ENCODE assay signal across 8 cellular contexts in genomic region chr12:103434165-103435105, GRCh38.
A peak's percentile ranks its signal among the peaks of the same experiment; 100 is the strongest.
DNase-seq lines count a peak whose midpoint lies in the region; ATAC-seq lines count a peak whose summit lies in the region.
"Not testable (repeated sequence)": the region's sequence is repeated elsewhere in the genome, so short reads cannot be mapped to it uniquely, and the experiment has no call there.

No MANE protein-coding gene starts in this region.

- H3K36me3 Mint-ChIP-seq in CD4-positive, alpha-beta memory T cell = peaks cover 6 to 26% of the 10 kb centered on the region in 2 donors
- peaks cover 12% of the 10 kb centered on the region for H3K36me3 Mint-ChIP-seq in activated CD4-positive, alpha-beta T cell treated with anti-CD3 and anti-CD28 coated beads, Interleukin-2, amount 10 ng/mL, durations not matched to agents 24 days and 14 days (ENCODE audit: low read depth)
- not testable (repeated sequence) for H3K36me3 Mint-ChIP-seq in activated naive CD4-positive, alpha-beta T cell treated with anti-CD3 and anti-CD28 coated beads, Interleukin-2, amount 10 ng/mL, durations not matched to agents 7 days and 5 days
- H3K36me3 Mint-ChIP-seq in naive B cell = peaks cover 7 to 20% of the 10 kb centered on the region in 2 donors
- H3K36me3 Mint-ChIP-seq in stimulated activated naive CD8-positive, alpha-beta T cell treated with anti-CD3 and anti-CD28 coated beads, Interleukin-15, Interleukin-2, amounts not matched to agents 100 ng/mL and 50 ng/mL, for 24 hours (ENCODE audit: low read depth) = peaks cover 23% of the 10 kb centered on the region

- H3K36me3 ChIP-seq in CD4-positive, alpha-beta memory T cell (ENCODE audit: insufficient read depth, low read length); HUES6 (ENCODE audit: control insufficient read depth, insufficient read depth, low read length); NT2/D1 (ENCODE audit: insufficient read depth, insufficient read length, low read length): not testable (repeated sequence)

- peak overlapping the region in 6 of 7 donors; percentile 36 to 86 (median 70) for H3K27ac Mint-ChIP-seq in CD4-positive, alpha-beta memory T cell
- peak overlapping the region; percentile 62 for H3K27ac Mint-ChIP-seq in activated CD4-positive, alpha-beta T cell treated with anti-CD3 and anti-CD28 coated beads, Interleukin-2, amount 10 ng/mL, durations not matched to agents 24 days and 14 days
- H3K27ac Mint-ChIP-seq in activated naive CD4-positive, alpha-beta T cell treated with anti-CD3 and anti-CD28 coated beads, Interleukin-2, amount 10 ng/mL, durations not matched to agents 7 days and 5 days = peak overlapping the region; percentile 65
- H3K27ac Mint-ChIP-seq in naive B cell = peak overlapping the region in 5 of 6 donors; percentile 56 to 80 (median 65)
- peak overlapping the region; percentile 49 for H3K27ac Mint-ChIP-seq in stimulated activated naive CD8-positive, alpha-beta T cell treated with anti-CD3 and anti-CD28 coated beads, Interleukin-15, Interleukin-2, amounts not matched to agents 100 ng/mL and 50 ng/mL, for 24 hours

- peaks cover 2 to 29% (median 20%) of the 10 kb centered on the region in 8 donors for H3K9me3 Mint-ChIP-seq in CD4-positive, alpha-beta memory T cell
- peaks cover 13% of the 10 kb centered on the region for H3K9me3 Mint-ChIP-seq in activated CD4-positive, alpha-beta T cell treated with anti-CD3 and anti-CD28 coated beads, Interleukin-2, amount 10 ng/mL, durations not matched to agents 24 days and 14 days
- H3K9me3 Mint-ChIP-seq in activated naive CD4-positive, alpha-beta T cell treated with anti-CD3 and anti-CD28 coated beads, Interleukin-2, amount 10 ng/mL, durations not matched to agents 7 days and 5 days; stimulated activated naive CD8-positive, alpha-beta T cell treated with anti-CD3 and anti-CD28 coated beads, Interleukin-15, Interleukin-2, amounts not matched to agents 100 ng/mL and 50 ng/mL, for 24 hours: not testable (repeated sequence)
- H3K9me3 Mint-ChIP-seq in naive B cell = peaks cover 0 to 27% (median 7%) of the 10 kb centered on the region in 7 donors

- peak; percentile 48 for ATAC-seq in esophagus mucosa
- ATAC-seq in naive B cell (ENCODE audit: low read depth in 2 of 2) = not testable (repeated sequence)

- H3K27me3 ChIP-seq in CD4-positive, alpha-beta memory T cell (ENCODE audit: insufficient read depth, low read length); HUES6 (ENCODE audit: control insufficient read depth, insufficient read depth, low read length); NT2/D1 (ENCODE audit: insufficient read depth, insufficient read length): not testable (repeated sequence)

- peak overlapping the region; percentile 8 to 66 (median 57) for H3K4me3 Mint-ChIP-seq in CD4-positive, alpha-beta memory T cell
- peak overlapping the region; percentile 65 for H3K4me3 Mint-ChIP-seq in activated CD4-positive, alpha-beta T cell treated with anti-CD3 and anti-CD28 coated beads, Interleukin-2, amount 10 ng/mL, durations not matched to agents 24 days and 14 days
- not testable (repeated sequence) for H3K4me3 Mint-ChIP-seq in activated naive CD4-positive, alpha-beta T cell treated with anti-CD3 and anti-CD28 coated beads, Interleukin-2, amount 10 ng/mL, durations not matched to agents 7 days and 5 days
- peak overlapping the region in 5 of 8 donors; percentile 25 to 58 (median 47) for H3K4me3 Mint-ChIP-seq in naive B cell
- H3K4me3 Mint-ChIP-seq in stimulated activated naive CD8-positive, alpha-beta T cell treated with anti-CD3 and anti-CD28 coated beads, Interleukin-15, Interleukin-2, amounts not matched to agents 100 ng/mL and 50 ng/mL, for 24 hours = peak overlapping the region; percentile 70

- H3K4me3 ChIP-seq in CD4-positive, alpha-beta memory T cell (ENCODE audit: low read length in 2 of 2) = not testable (repeated sequence)
- peak overlapping the region; percentile 55 for H3K4me3 ChIP-seq in HUES6 (ENCODE audit: low read depth, low read length)
- peak overlapping the region; percentile 57 for H3K4me3 ChIP-seq in NT2/D1 (ENCODE audit: insufficient read length, low read depth)

- H3K9ac ChIP-seq in HUES6 (ENCODE audit: low read length) (peak overlapping the region; percentile 66), NT2/D1 (ENCODE audit: insufficient read length, low read depth) (peak overlapping the region; percentile 56)

- peak in 4 of 5 donors; percentile 29 to 57 (median 40) for DNase-seq in CD4-positive, alpha-beta memory T cell
- DNase-seq in NT2/D1 (ENCODE audit: low read depth, low spot score) = peak; percentile 27
- peak; percentile 76 for DNase-seq in activated CD4-positive, alpha-beta T cell treated with anti-CD3 and anti-CD28 coated beads, Interleukin-2, amount 10 ng/mL, durations not matched to agents 24 days and 14 days
- peak; percentile 49 for DNase-seq in activated naive CD4-positive, alpha-beta T cell treated with anti-CD3 and anti-CD28 coated beads, Interleukin-2, amount 10 ng/mL, durations not matched to agents 7 days and 5 days
- DNase-seq in naive B cell = not testable (repeated sequence)

- not testable (repeated sequence) for H3K27ac ChIP-seq in CD4-positive, alpha-beta memory T cell (ENCODE audit: low read depth, low read length)
- peak overlapping the region; percentile 69 for H3K27ac ChIP-seq in HUES6 (ENCODE audit: low read depth, low read length)

- not testable (repeated sequence) for H3K9me3 ChIP-seq in CD4-positive, alpha-beta memory T cell (ENCODE audit: control insufficient read depth in 1 of 2, low read length in 2 of 2); HUES6 (ENCODE audit: control insufficient read depth, insufficient read depth, low read depth, low read length)
- H3K9me3 ChIP-seq in NT2/D1 (ENCODE audit: insufficient read depth, low read length) = peaks cover 14% of the 10 kb centered on the region

- peaks cover 6 to 18% (median 11%) of the 10 kb centered on the region in 4 donors for H3K4me1 Mint-ChIP-seq in CD4-positive, alpha-beta memory T cell
- not testable (repeated sequence) for H3K4me1 Mint-ChIP-seq in activated CD4-positive, alpha-beta T cell treated with anti-CD3 and anti-CD28 coated beads, Interleukin-2, amount 10 ng/mL, durations not matched to agents 24 days and 14 days
- H3K4me1 Mint-ChIP-seq in activated naive CD4-positive, alpha-beta T cell treated with anti-CD3 and anti-CD28 coated beads, Interleukin-2, amount 10 ng/mL, durations not matched to agents 7 days and 5 days = peaks cover 13% of the 10 kb centered on the region
- peaks cover 29 to 47% (median 36%) of the 10 kb centered on the region in 3 donors for H3K4me1 Mint-ChIP-seq in naive B cell
- H3K4me1 Mint-ChIP-seq in stimulated activated naive CD8-positive, alpha-beta T cell treated with anti-CD3 and anti-CD28 coated beads, Interleukin-15, Interleukin-2, amounts not matched to agents 100 ng/mL and 50 ng/mL, for 24 hours (ENCODE audit: low read depth) = peaks cover 18% of the 10 kb centered on the region

- H3K27me3 Mint-ChIP-seq in CD4-positive, alpha-beta memory T cell; activated CD4-positive, alpha-beta T cell treated with anti-CD3 and anti-CD28 coated beads, Interleukin-2, amount 10 ng/mL, durations not matched to agents 24 days and 14 days; activated naive CD4-positive, alpha-beta T cell treated with anti-CD3 and anti-CD28 coated beads, Interleukin-2, amount 10 ng/mL, durations not matched to agents 7 days and 5 days; naive B cell; stimulated activated naive CD8-positive, alpha-beta T cell treated with anti-CD3 and anti-CD28 coated beads, Interleukin-15, Interleukin-2, amounts not matched to agents 100 ng/mL and 50 ng/mL, for 24 hours: not testable (repeated sequence)

- POLR2A ChIA-PET in CD4-positive, alpha-beta memory T cell (lab: Charles Lee; ENCODE audit: partially characterized antibody) = interaction anchor here (1.0 kb wide), 1 partner anchor 60 kb away, joined by 3 read pairs; no protein-coding TSS in a partner anchor

- CTCF ChIA-PET in CD4-positive, alpha-beta memory T cell (lab: Charles Lee; ENCODE audit: partially characterized antibody) = interaction anchor here (1.1 kb wide), 1 partner anchor 114 kb away, joined by 3 read pairs; no protein-coding TSS in a partner anchor
- CTCF ChIA-PET in activated naive CD4-positive, alpha-beta T cell treated with anti-CD3 and anti-CD28 coated beads, Interleukin-2, amount 10 ng/mL, durations not matched to agents 7 days and 5 days (lab: Charles Lee) = not testable (repeated sequence)

- intact Hi-C loops in CD4-positive, alpha-beta memory T cell (cut with micrococcal nuclease); activated CD4-positive, alpha-beta T cell treated with anti-CD3 and anti-CD28 coated beads, Interleukin-2, amount 10 ng/mL, durations not matched to agents 24 days and 14 days (cut with micrococcal nuclease): not testable (repeated sequence)

- H3K4me1 ChIP-seq in CD4-positive, alpha-beta memory T cell (ENCODE audit: insufficient read depth, low read length); HUES6 (ENCODE audit: control insufficient read depth, insufficient read depth, low read length); NT2/D1 (ENCODE audit: insufficient read depth, insufficient read length): not testable (repeated sequence)
